In genomic region chr12:5064913-5065490, GRCh38 we compare ENCODE assay signal across 23 cellular contexts. TPM values are rescaled to one million over a fixed set of nuclear protein-coding genes. Genes with fewer than 3 reads are reported as not detected.
DNase-seq lines count a peak whose midpoint lies in the region; ATAC-seq, FAIRE-seq and TF ChIP-seq lines count a peak whose summit lies in the region.
"Had no signal": no experiment of that assay in that cellular context is flagged by ENCODE, and none has a peak within 500 bp of the region (broad histone marks: within the 10 kb centered on the region; RNA-seq: fewer than 3 reads in every experiment).

No MANE protein-coding gene starts in this region.

- TF ChIP-seq CTCF in HepG2 (CRISPR knock-in tag; IDR thresholded peaks at IDR 0.05) (no peak), right lobe of liver (IDR thresholded peaks at IDR 0.05) (no peak), neural cell (IDR thresholded peaks at IDR 0.05; ENCODE audit: poor library complexity, severe bottlenecking) (no peak)

- TF ChIP-seq RAD21 in HepG2 (CRISPR knock-in tag; IDR thresholded peaks at IDR 0.05): no peak
- TF ChIP-seq RAD21 in neural cell (conservative IDR thresholded peaks at IDR 0.05): no peak

- no peaks in the 10 kb centered on the region for H4K20me1 ChIP-seq in HepG2 (ENCODE audit: insufficient read depth, low read length)
- H4K20me1 ChIP-seq in neural cell (ENCODE audit: insufficient read depth): no peaks in the 10 kb centered on the region

- H3K79me2 ChIP-seq in HepG2 (ENCODE audit: insufficient read depth, low read length): no peaks in the 10 kb centered on the region
- no peaks in the 10 kb centered on the region for H3K79me2 ChIP-seq in neural cell (replicated peaks; ENCODE audit: insufficient read depth, low read length)

- H3K9me3 ChIP-seq in HepG2 (ENCODE audit: low read length): no peaks in the 10 kb centered on the region
- H3K9me3 ChIP-seq in right lobe of liver: no peaks in the 10 kb centered on the region
- no peaks in the 10 kb centered on the region for H3K9me3 ChIP-seq in neural cell (ENCODE audit: low read length)
- H3K9me3 ChIP-seq: A549 had no signal

- 1% methylated on average over 3 of the region's 3 CpGs for WGBS in HepG2 (ENCODE audit: low lambda C conversion rate)
- 61% methylated on average over 3 of the region's 3 CpGs for WGBS in right lobe of liver (ENCODE audit: insufficient coverage, low coverage, low lambda C conversion rate, missing lambda C conversion rate)

- in situ Hi-C loops in HepG2 (cut with HindIII; ENCODE audit: extremely low pct_ligation_motif_present, low pct_unique_long_range_greater_than_20kb): no loop called here

- TF ChIP-seq EP300 in HepG2 (IDR thresholded peaks at IDR 0.05; ENCODE audit: low read depth in 2 of 2, low read length in 2 of 2) (no peak), HepG2 (CRISPR knock-in tag; IDR thresholded peaks at IDR 0.05; ENCODE audit: borderline replicate concordance) (no peak), neural cell (conservative IDR thresholded peaks at IDR 0.05; ENCODE audit: poor library complexity, severe bottlenecking) (peak; percentile 19)

- TF ChIP-seq POLR2A in HepG2 (IDR thresholded peaks at IDR 0.05; ENCODE audit: insufficient read depth in 1 of 2, low read depth in 2 of 2, low read length in 2 of 2) (no peak), right lobe of liver (IDR thresholded peaks at IDR 0.05) (no peak)

- H3F3A ChIP-seq in neural cell (ENCODE audit: insufficient read depth, low read length, poor library complexity, severe bottlenecking): peaks cover 4% of the 10 kb centered on the region

- intact Hi-C loops in HepG2 (cut with micrococcal nuclease; ENCODE audit: unreplicated experiment) (no loop called here), right lobe of liver (cut with DNase I) (no loop called here)

- FAIRE-seq in HepG2 (lab: Jason Lieb, UNC) (no peak), urothelium cell line (lab: Jason Lieb, UNC) (peak; percentile 90)
- FAIRE-seq: A549, H54, HTR-8/SVneo had no signal

- peaks cover 0 to under 1% of the 10 kb centered on the region in 2 experiments; a peak in 1 of 5 replicates for H3K27me3 ChIP-seq in HepG2 (ENCODE audit: control insufficient read depth in 1 of 2, insufficient read depth in 2 of 2, low read length in 2 of 2)
- no peaks in the 10 kb centered on the region for H3K27me3 ChIP-seq in right lobe of liver
- no peaks in the 10 kb centered on the region for H3K27me3 ChIP-seq in neural cell (ENCODE audit: insufficient read depth, low read depth, low read length)

- H3K9ac ChIP-seq in HepG2 (ENCODE audit: insufficient read depth, low read depth, low read length): no peak overlapping the region
- no peak overlapping the region for H3K9ac ChIP-seq in neural cell (ENCODE audit: low read length)
- H3K9ac ChIP-seq: GM23248 had no signal

- no peak overlapping the region for H3K4me2 ChIP-seq in HepG2 (ENCODE audit: low read depth, low read length)
- H3K4me2 ChIP-seq in neural cell (ENCODE audit: low read length): no peak overlapping the region
- H3K4me2 ChIP-seq: A549 had no signal

- H3K4me3 ChIP-seq in HepG2 (replicated peaks in 1 of 3; ENCODE audit: insufficient read depth in 1 of 3, low read depth in 2 of 3, low read length in 3 of 3): no peak overlapping the region
- no peak overlapping the region for H3K4me3 ChIP-seq in right lobe of liver
- no peak overlapping the region for H3K4me3 ChIP-seq in neural cell (ENCODE audit: low read length)
- H3K4me3 ChIP-seq: A549, GM23248 had no signal

- no peak for ATAC-seq in HepG2
- ATAC-seq in right lobe of liver: no peak
- no peak for ATAC-seq in HG03196 (IDR thresholded peaks at IDR 0.05; ENCODE audit: unreplicated experiment)
- ATAC-seq in GM18517 (IDR thresholded peaks at IDR 0.05; ENCODE audit: unreplicated experiment): no peak
- ATAC-seq: A549 had no signal

- POLR2A ChIA-PET in HepG2 (lab: Yijun Ruan, JAX): no interaction called here

- CTCF ChIA-PET in HepG2 (lab: Yijun Ruan, JAX; ENCODE audit: low intra/inter-chr PET ratio, low total read pairs): no interaction called here

- H3K27ac ChIP-seq in HepG2 (ENCODE audit: extremely low read length, insufficient read depth, low read length): no peak overlapping the region
- H3K27ac ChIP-seq in right lobe of liver: no peak overlapping the region
- no peak overlapping the region for H3K27ac ChIP-seq in neural cell (ENCODE audit: low read length)
- H3K27ac ChIP-seq: 22Rv1, A549, C4-2B, GM23248 had no signal

- H3K4me1 ChIP-seq in HepG2 (ENCODE audit: insufficient read depth, low read length): no peaks in the 10 kb centered on the region
- H3K4me1 ChIP-seq in right lobe of liver: no peaks in the 10 kb centered on the region
- H3K4me1 ChIP-seq: A549 had no signal

- no TSS peak for BruUV-seq in HepG2 (replicated peaks; lab: Mats Ljungman, UMichigan)

- DNase-seq in HepG2 (ENCODE audit: low spot score) (no peak), right lobe of liver (no peak), urothelium cell line (ENCODE audit: low spot score) (no peak)
- DNase-seq in activated T-cell treated with anti-CD3 and anti-CD28 coated beads, Interleukin-2, amount 50 U/mL, for 1 hour: no peak
- DNase-seq: AML-193; CD4-positive, alpha-beta memory T cell; DMS153; DMS79; GF-D8; GM23248; HCEC 1CT; KG1 had no signal

- H2AFZ ChIP-seq in HepG2 (ENCODE audit: low read length) (no peak overlapping the region), neural cell (ENCODE audit: low read depth, low read length) (no peak overlapping the region)
- H2AFZ ChIP-seq: GM23248 had no signal

- H3K36me3 ChIP-seq in HepG2 (replicated peaks in 1 of 2; ENCODE audit: control insufficient read depth in 1 of 2, insufficient read depth in 2 of 2, low read length in 2 of 2): no peaks in the 10 kb centered on the region
- H3K36me3 ChIP-seq in right lobe of liver: no peaks in the 10 kb centered on the region
- no peaks in the 10 kb centered on the region for H3K36me3 ChIP-seq in neural cell (ENCODE audit: insufficient read depth, low read length)

- no peaks in the 10 kb centered on the region for H3K9me2 ChIP-seq in neural cell (ENCODE audit: insufficient read depth, low read length)

TF ChIP-seq in HepG2, 621 proteins besides CTCF, POLR2A, EP300 and RAD21:
- TF ChIP-seq ZNF782 (CRISPR knock-in tag; IDR thresholded peaks at IDR 0.05; ENCODE audit: borderline replicate concordance): no peak
- peak; percentile 95 for TF ChIP-seq ATF7 (IDR thresholded peaks at IDR 0.05)
- TF ChIP-seq ATF7 (CRISPR knock-in tag; IDR thresholded peaks at IDR 0.05): no peak

TF ChIP-seq in neural cell, 6 proteins besides CTCF, POLR2A, EP300 and RAD21 (continues in another document):
- TF ChIP-seq MXI1 (conservative IDR thresholded peaks at IDR 0.05; ENCODE audit: poor library complexity, severe bottlenecking) (no peak), SMC3 (conservative IDR thresholded peaks at IDR 0.05; ENCODE audit: poor library complexity) (no peak), EZH2 (IDR thresholded peaks at IDR 0.05; ENCODE audit: borderline replicate concordance, insufficient read depth, low read length, poor library complexity, severe bottlenecking) (no peak), REST (IDR thresholded peaks at IDR 0.05; ENCODE audit: borderline replicate concordance) (no peak)

RNA-seq across cellular contexts. Expression of gene KCNA5, which starts 21.3 kb away (rescaled TPM):
- not detected in 2 replicates for total RNA-seq in HepG2 (2016; rRNA removed; fragmentation: Illumina TruSeq; extraction: Trizol)
- total RNA-seq in HepG2 (2016; cell fraction: cytosol; rRNA removed; fragmentation: Illumina TruSeq; extraction: Trizol; ENCODE audit: low read depth): not detected in 2 replicates
- total RNA-seq in HepG2 (2016; cell fraction: insoluble cytoplasmic fraction; rRNA removed; fragmentation: Illumina TruSeq; extraction: Trizol): not detected in 2 replicates
- not detected in 2 replicates for total RNA-seq in HepG2 (2016; cell fraction: membrane; rRNA removed; fragmentation: Illumina TruSeq; extraction: Trizol)
- not detected in 2 replicates for total RNA-seq in HepG2 (2016; cell fraction: nucleus; rRNA removed; fragmentation: Illumina TruSeq; extraction: Trizol)
- polyA plus RNA-seq in HepG2 (2011; rRNA removed): not detected in 2 replicates
- not detected in 2 replicates for polyA plus RNA-seq in HepG2 (2011; cell fraction: cytosol; rRNA removed)
- polyA plus RNA-seq in HepG2 (2011; cell fraction: nucleus; rRNA removed): not detected in 2 replicates
- not detected in 2 replicates for polyA plus RNA-seq in HepG2 (2012)
- polyA plus RNA-seq in HepG2 (2016; cell fraction: cytosol; fragmentation: Illumina TruSeq; extraction: Trizol; ENCODE audit: low read depth): not detected in 2 replicates
- not detected in 2 replicates for polyA plus RNA-seq in HepG2 (2016; cell fraction: insoluble cytoplasmic fraction; fragmentation: Illumina TruSeq; extraction: Trizol; ENCODE audit: low read depth)
- not detected in 2 replicates for polyA plus RNA-seq in HepG2 (2016; cell fraction: membrane; fragmentation: Illumina TruSeq; extraction: Trizol; ENCODE audit: low read depth)
- polyA plus RNA-seq in HepG2 (2016; cell fraction: nucleus; fragmentation: Illumina TruSeq; extraction: Trizol; ENCODE audit: insufficient read depth, low read depth): not detected in 2 replicates
- polyA minus RNA-seq in HepG2 (2011; rRNA and poly(A)+ RNA removed; ENCODE audit: low replicate concordance): not detected in 2 replicates
- polyA minus RNA-seq in HepG2 (2011; cell fraction: cytosol; rRNA and poly(A)+ RNA removed): not detected in 2 replicates
- not detected in 2 replicates for polyA minus RNA-seq in HepG2 (2011; cell fraction: nucleus; rRNA and poly(A)+ RNA removed)
- under 1 TPM in 2 of 6 experiments, not detected in 4; 0.09 to 0.25 TPM for total RNA-seq in right lobe of liver
- polyA plus RNA-seq in neural cell: 7.5 and 8.6 TPM in 2 replicates
- 11.2 and 17.8 TPM in 2 replicates for polyA minus RNA-seq in neural cell
- total RNA-seq: CD4-positive, alpha-beta memory T cell; Daoy; GM23248 had no signal
- polyA plus RNA-seq: A549; BJ; CD4-positive, alpha-beta memory T cell; GM23248; IgD-negative memory B cell had no signal
